ENCODE assay signal across 36 cellular contexts in genomic region chr7:143354376-143354775, GRCh38. TPM values are rescaled to one million over a fixed set of nuclear protein-coding genes. Genes with fewer than 3 reads are reported as not detected.
"Had no signal": no experiment of that assay in that cellular context is flagged by ENCODE, and none has a peak within 500 bp of the region (broad histone marks: within the 10 kb centered on the region; RNA-seq: fewer than 3 reads in every experiment).

No MANE protein-coding gene starts in this region.

- H3K9me3 ChIP-seq: ascending aorta had no signal

- H3K27ac ChIP-seq: ascending aorta, cardiac muscle cell, VCaP had no signal

- H3K36me3 Mint-ChIP-seq: activated CD8-positive, alpha-beta memory T cell treated with anti-CD3 and anti-CD28 coated beads, Interleukin-2, amount 10 ng/mL, durations not matched to agents 7 days and 5 days; activated naive CD4-positive, alpha-beta T cell treated with anti-CD3 and anti-CD28 coated beads, Interleukin-2, amount 10 ng/mL, durations not matched to agents 7 days and 5 days; activated naive CD4-positive, alpha-beta T cell treated with anti-CD3 and anti-CD28 coated beads, Interleukin-2, amount 50 U/mL, for 24 hours; activated naive CD8-positive, alpha-beta T cell had no signal

- DNase-seq: activated CD4-positive, alpha-beta memory T cell treated with anti-CD3 and anti-CD28 coated beads, Interleukin-2, amount 10 ng/mL, durations not matched to agents 7 days and 5 days; activated CD4-positive, alpha-beta T cell treated with anti-CD3 and anti-CD28 coated beads for 1 hour; activated CD4-positive, alpha-beta T cell treated with anti-CD3 and anti-CD28 coated beads for 36 hours; activated CD4-positive, alpha-beta T cell treated with anti-CD3 and anti-CD28 coated beads for 48 hours; activated CD4-positive, alpha-beta T cell treated with anti-CD3 and anti-CD28 coated beads, Interleukin-2, amount 10 ng/mL, durations not matched to agents 7 days and 5 days; activated CD4-positive, alpha-beta T cell treated with anti-CD3 and anti-CD28 coated beads, Interleukin-2, amount 50 U/mL, for 48 hours; activated CD4-positive, CD25-positive, alpha-beta regulatory T cell; activated CD8-positive, alpha-beta memory T cell treated with anti-CD3 and anti-CD28 coated beads for 24 hours; activated CD8-positive, alpha-beta memory T cell treated with anti-CD3 and anti-CD28 coated beads, Interleukin-2, amount 10 ng/mL, durations not matched to agents 7 days and 5 days; activated CD8-positive, alpha-beta memory T cell treated with anti-CD3 and anti-CD28 coated beads, Interleukin-2, amount 50 U/mL, for 48 hours; activated CD8-positive, alpha-beta T cell treated with anti-CD3 and anti-CD28 coated beads, Interleukin-2, amount 10 ng/mL, durations not matched to agents 7 days and 5 days; activated effector memory CD4-positive, alpha-beta T cell treated with Interleukin-2 at 50 U/mL for 16 hours; activated gamma-delta T cell; activated naive CD4-positive, alpha-beta T cell treated with anti-CD3 and anti-CD28 coated beads, Interleukin-2, amount 10 ng/mL, durations not matched to agents 7 days and 5 days; activated naive CD4-positive, alpha-beta T cell treated with Interleukin-2 at 50 U/mL for 16 hours; activated T-cell treated with anti-CD3 and anti-CD28 coated beads, Interleukin-2, amount 50 U/mL, for 24 hours; activated T-cell treated with anti-CD3 and anti-CD28 coated beads, Interleukin-2, amount 50 U/mL, for 48 hours; amygdala; anterior cingulate cortex; caudate nucleus; T-helper 1 cell; T-helper 2 cell; T-helper 9 cell had no signal

- H3K36me3 ChIP-seq: ascending aorta, cardiac muscle cell had no signal

- H3K4me3 Mint-ChIP-seq: activated CD4-positive, alpha-beta memory T cell treated with anti-CD3 and anti-CD28 coated beads, Interleukin-2, amount 10 ng/mL, durations not matched to agents 7 days and 5 days; activated CD4-positive, alpha-beta T cell treated with anti-CD3 and anti-CD28 coated beads for 36 hours; activated CD4-positive, alpha-beta T cell treated with anti-CD3 and anti-CD28 coated beads, Interleukin-2, amount 10 ng/mL, durations not matched to agents 7 days and 5 days; activated CD8-positive, alpha-beta memory T cell treated with anti-CD3 and anti-CD28 coated beads, Interleukin-2, amount 10 ng/mL, durations not matched to agents 7 days and 5 days; activated CD8-positive, alpha-beta T cell treated with anti-CD3 and anti-CD28 coated beads, Interleukin-2, amount 10 ng/mL, durations not matched to agents 7 days and 5 days; activated naive CD4-positive, alpha-beta T cell treated with anti-CD3 and anti-CD28 coated beads, Interleukin-2, amount 10 ng/mL, durations not matched to agents 7 days and 5 days; activated naive CD4-positive, alpha-beta T cell treated with anti-CD3 and anti-CD28 coated beads, Interleukin-2, amount 50 U/mL, for 24 hours; activated naive CD8-positive, alpha-beta T cell; activated T-cell treated with anti-CD3 and anti-CD28 coated beads, Interleukin-2, amount 50 U/mL, for 24 hours; brain; central memory CD8-positive, alpha-beta T cell; T-helper 1 cell treated with Interleukin-12 subunit alpha and Interleukin-12 subunit beta and Interleukin-4 antibody, amounts not matched to agents 30 μg/mL and 1 μg/mL, for 36 hours; T-helper 2 cell treated with Interferon-gamma antibody and Interleukin-4, amounts not matched to agents 5 μg/mL and 100 μg/mL, for 36 hours; WTC11 had no signal

- H3K9me3 Mint-ChIP-seq: activated CD4-positive, alpha-beta memory T cell treated with anti-CD3 and anti-CD28 coated beads, Interleukin-2, amount 10 ng/mL, durations not matched to agents 7 days and 5 days; activated CD4-positive, alpha-beta T cell treated with anti-CD3 and anti-CD28 coated beads, Interleukin-2, amount 10 ng/mL, durations not matched to agents 7 days and 5 days; activated naive CD4-positive, alpha-beta T cell treated with anti-CD3 and anti-CD28 coated beads, Interleukin-2, amount 10 ng/mL, durations not matched to agents 7 days and 5 days; activated naive CD4-positive, alpha-beta T cell treated with anti-CD3 and anti-CD28 coated beads, Interleukin-2, amount 50 U/mL, for 24 hours; activated T-cell treated with anti-CD3 and anti-CD28 coated beads, Interleukin-2, amount 50 U/mL, for 24 hours; activated T-helper 2 cell treated with anti-CD3 and anti-CD28 coated beads, Interferon-gamma antibody, Interleukin-2, Interleukin-4, amounts not matched to agents 10 μg/mL and 5 μg/mL and 100 μg/mL, durations not matched to agents 14 hours and 24 hours and 36 hours; brain; central memory CD8-positive, alpha-beta T cell; T-helper 1 cell treated with Interleukin-12 subunit alpha and Interleukin-12 subunit beta and Interleukin-4 antibody, amounts not matched to agents 30 μg/mL and 1 μg/mL, for 36 hours; T-helper 2 cell treated with Interferon-gamma antibody and Interleukin-4, amounts not matched to agents 5 μg/mL and 100 μg/mL, for 36 hours; WTC11 had no signal

- ATAC-seq: activated CD4-positive, alpha-beta T cell treated with anti-CD3 and anti-CD28 coated beads for 36 hours; activated CD4-positive, CD25-positive, alpha-beta regulatory T cell treated with anti-CD3 and anti-CD28 coated beads, Interleukin-2, amount 50 U/mL, for 24 hours; activated CD8-positive, alpha-beta memory T cell treated with anti-CD3 and anti-CD28 coated beads, Interleukin-2, amount 10 ng/mL, durations not matched to agents 7 days and 5 days; activated CD8-positive, alpha-beta T cell treated with anti-CD3 and anti-CD28 coated beads, Interleukin-2, amount 10 ng/mL, durations not matched to agents 7 days and 5 days had no signal

- H3K27me3 Mint-ChIP-seq: activated CD4-positive, alpha-beta T cell treated with anti-CD3 and anti-CD28 coated beads for 36 hours; activated naive CD4-positive, alpha-beta T cell treated with anti-CD3 and anti-CD28 coated beads, Interleukin-2, amount 50 U/mL, for 24 hours; activated naive CD8-positive, alpha-beta T cell; activated T-cell treated with anti-CD3 and anti-CD28 coated beads, Interleukin-2, amount 50 U/mL, for 24 hours; brain; central memory CD8-positive, alpha-beta T cell had no signal

- H3K27ac Mint-ChIP-seq: activated CD4-positive, alpha-beta memory T cell treated with anti-CD3 and anti-CD28 coated beads, Interleukin-2, amount 10 ng/mL, durations not matched to agents 7 days and 5 days; activated CD4-positive, alpha-beta T cell treated with anti-CD3 and anti-CD28 coated beads for 36 hours; activated CD4-positive, alpha-beta T cell treated with anti-CD3 and anti-CD28 coated beads, Interleukin-2, amount 10 ng/mL, durations not matched to agents 7 days and 5 days; activated CD8-positive, alpha-beta memory T cell treated with anti-CD3 and anti-CD28 coated beads, Interleukin-2, amount 10 ng/mL, durations not matched to agents 7 days and 5 days; activated naive CD4-positive, alpha-beta T cell treated with anti-CD3 and anti-CD28 coated beads, Interleukin-2, amount 10 ng/mL, durations not matched to agents 7 days and 5 days; activated naive CD4-positive, alpha-beta T cell treated with anti-CD3 and anti-CD28 coated beads, Interleukin-2, amount 50 U/mL, for 24 hours; activated naive CD8-positive, alpha-beta T cell; activated T-cell treated with anti-CD3 and anti-CD28 coated beads, Interleukin-2, amount 50 U/mL, for 24 hours; activated T-helper 2 cell treated with anti-CD3 and anti-CD28 coated beads, Interferon-gamma antibody, Interleukin-2, Interleukin-4, amounts not matched to agents 10 μg/mL and 5 μg/mL and 100 μg/mL, durations not matched to agents 14 hours and 24 hours and 36 hours; T-helper 1 cell treated with Interleukin-12 subunit alpha and Interleukin-12 subunit beta and Interleukin-4 antibody, amounts not matched to agents 30 μg/mL and 1 μg/mL, for 36 hours; T-helper 2 cell treated with Interferon-gamma antibody and Interleukin-4, amounts not matched to agents 5 μg/mL and 100 μg/mL, for 36 hours; WTC11 had no signal

- H3K4me1 Mint-ChIP-seq: activated CD4-positive, alpha-beta memory T cell treated with anti-CD3 and anti-CD28 coated beads, Interleukin-2, amount 10 ng/mL, durations not matched to agents 7 days and 5 days; activated CD4-positive, alpha-beta T cell treated with anti-CD3 and anti-CD28 coated beads for 36 hours; activated CD4-positive, alpha-beta T cell treated with anti-CD3 and anti-CD28 coated beads, Interleukin-2, amount 10 ng/mL, durations not matched to agents 7 days and 5 days; activated CD8-positive, alpha-beta memory T cell treated with anti-CD3 and anti-CD28 coated beads, Interleukin-2, amount 10 ng/mL, durations not matched to agents 7 days and 5 days; activated naive CD4-positive, alpha-beta T cell treated with anti-CD3 and anti-CD28 coated beads, Interleukin-2, amount 50 U/mL, for 24 hours had no signal

- H3K4me3 ChIP-seq: ascending aorta, cardiac muscle cell had no signal

- H3K4me1 ChIP-seq: ascending aorta had no signal

- H3K27me3 ChIP-seq: ascending aorta had no signal

RNA-seq across cellular contexts. Expression of gene CLCN1, which starts 38.5 kb away (rescaled TPM):
- total RNA-seq: activated T-helper 2 cell treated with anti-CD3 and anti-CD28 coated beads, Interferon-gamma antibody, Interleukin-2, Interleukin-4, amounts not matched to agents 10 μg/mL and 5 μg/mL and 100 μg/mL, durations not matched to agents 14 hours and 24 hours and 36 hours; ascending aorta; cardiac muscle cell; cerebellum had no signal

RNA-seq across cellular contexts. Expression of gene EPHA1, which starts 54.3 kb away (rescaled TPM):
- total RNA-seq: ascending aorta had no signal
